ENCODE assay signal across 1 cellular context in the genomic region with DNA sequence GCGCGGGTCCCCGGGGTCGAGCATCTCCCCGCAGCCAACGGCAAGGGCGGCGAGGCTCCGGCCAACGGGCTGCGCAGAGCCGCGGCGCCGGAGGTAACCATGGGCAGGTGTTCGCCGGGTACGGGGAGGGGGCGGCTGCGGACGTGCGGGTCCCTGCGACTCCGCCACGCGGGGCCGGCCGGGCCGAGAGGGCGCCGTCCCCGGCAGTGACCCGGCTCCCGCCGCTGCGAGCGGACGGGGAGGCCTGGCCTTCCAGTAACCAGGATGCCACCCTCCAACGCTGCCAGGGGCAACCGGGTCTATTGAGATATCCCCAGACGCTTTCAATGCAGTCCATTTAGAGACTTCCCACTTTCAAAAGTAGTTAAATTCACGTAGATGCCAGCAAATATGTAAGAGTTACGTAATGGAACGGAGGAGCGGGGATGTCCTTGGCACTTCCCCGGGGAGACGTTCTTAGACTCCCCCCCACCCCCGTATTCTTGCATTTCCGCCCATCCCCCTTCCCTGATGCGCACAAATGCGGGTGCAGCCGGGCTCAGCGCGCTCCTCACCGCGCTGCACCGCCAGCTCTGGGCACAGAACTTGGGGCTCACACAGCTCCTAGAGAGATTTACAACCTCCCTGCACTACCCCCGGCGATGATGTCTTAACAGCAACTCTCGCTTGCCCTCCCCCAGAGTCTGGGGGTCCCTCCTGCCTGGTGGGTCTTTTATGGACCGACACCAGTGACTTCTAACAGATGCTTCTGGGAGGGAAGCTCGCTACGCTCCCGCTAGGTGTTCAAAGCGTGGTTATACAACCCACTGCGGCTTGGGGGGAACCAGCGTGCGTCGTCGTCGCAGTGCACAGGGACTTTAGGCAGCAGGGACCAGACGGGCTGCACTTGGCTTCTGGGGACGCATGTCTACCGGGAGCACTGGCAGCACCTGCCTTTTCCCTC.
TF ChIP-seq lines count a peak whose summit lies in the region.

No MANE protein-coding gene starts in this region.

TF ChIP-seq in HepG2, 621 proteins besides CTCF, POLR2A, EP300 and RAD21 (continued from another document):
- TF ChIP-seq, protein P1, sequence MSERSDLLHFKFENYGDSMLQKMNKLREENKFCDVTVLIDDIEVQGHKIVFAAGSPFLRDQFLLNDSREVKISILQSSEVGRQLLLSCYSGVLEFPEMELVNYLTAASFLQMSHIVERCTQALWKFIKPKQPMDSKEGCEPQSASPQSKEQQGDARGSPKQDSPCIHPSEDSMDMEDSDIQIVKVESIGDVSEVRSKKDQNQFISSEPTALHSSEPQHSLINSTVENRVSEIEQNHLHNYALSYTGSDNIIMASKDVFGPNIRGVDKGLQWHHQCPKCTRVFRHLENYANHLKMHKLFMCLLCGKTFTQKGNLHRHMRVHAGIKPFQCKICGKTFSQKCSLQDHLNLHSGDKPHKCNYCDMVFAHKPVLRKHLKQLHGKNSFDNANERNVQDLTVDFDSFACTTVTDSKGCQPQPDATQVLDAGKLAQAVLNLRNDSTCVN (CRISPR knock-in tag; IDR thresholded peaks at IDR 0.05; ENCODE audit: borderline replicate concordance), result no peak
TF ChIP-seq in HepG2: peak in this region for 0.
